ENCODE assay signal across 8 cellular contexts in the genomic region with DNA sequence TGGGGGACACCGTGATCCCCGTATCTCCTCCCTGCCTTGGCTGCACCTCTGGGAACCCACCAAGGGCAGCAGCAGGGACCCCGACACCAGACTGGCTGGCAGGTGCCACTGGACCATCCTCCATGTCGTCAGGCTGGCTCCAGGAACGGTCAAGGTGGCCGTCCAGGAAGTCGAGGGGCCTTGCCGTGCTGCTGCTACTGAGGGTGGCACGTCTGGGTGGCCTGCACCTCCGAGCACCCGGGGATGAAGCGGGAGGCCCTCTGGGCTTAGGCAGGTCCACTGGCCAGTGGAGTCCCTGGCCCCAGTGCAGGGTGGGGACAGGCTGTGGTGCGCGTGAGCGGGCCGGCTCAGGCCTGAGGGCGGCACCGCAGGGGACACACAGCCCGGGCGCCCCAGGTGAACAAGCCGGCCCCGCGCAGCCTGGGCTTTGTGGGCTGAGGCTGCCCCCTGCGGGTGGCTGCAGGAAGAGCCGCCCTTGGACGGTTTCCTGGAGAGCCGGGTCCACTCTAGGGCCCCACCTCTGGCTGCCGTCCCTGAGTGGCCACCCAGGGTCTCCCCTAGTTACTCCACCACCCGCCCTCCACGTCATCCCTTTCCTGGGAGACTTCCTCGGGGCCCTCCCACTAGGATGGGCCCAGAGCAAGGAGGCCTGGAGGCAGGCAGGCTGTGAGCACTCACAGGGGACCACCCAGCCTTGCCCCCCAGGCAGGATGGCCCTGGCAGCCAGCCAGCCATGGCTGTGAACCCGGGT. TPM values are rescaled to one million over a fixed set of nuclear protein-coding genes. Genes with fewer than 3 reads are reported as not detected.
DNase-seq lines count a peak whose midpoint lies in the region; ATAC-seq, FAIRE-seq and TF ChIP-seq lines count a peak whose summit lies in the region.

No MANE protein-coding gene starts in this region.

- peak; percentile 85 to 88 for TF ChIP-seq RAD21 in liver (IDR thresholded peaks at IDR 0.05)

- 48% methylated on average over 32 of the region's 32 CpGs for WGBS in liver

- no peak overlapping the region for H3K27ac ChIP-seq in liver (ENCODE audit: low read depth in 1 of 2, low read length in 2 of 2)

- no peak overlapping the region for H3K27ac Mint-ChIP-seq in chondrocyte (ENCODE audit: unreplicated experiment)

- ATAC-seq in HG03442 (IDR thresholded peaks at IDR 0.05; ENCODE audit: unreplicated experiment), result no peak

- no peaks in the 10 kb centered on the region for H3K27me3 Mint-ChIP-seq in chondrocyte (ENCODE audit: low read depth)

- H3K4me3 Mint-ChIP-seq in chondrocyte (ENCODE audit: unreplicated experiment), result no peak overlapping the region

- H3K4me1 Mint-ChIP-seq in chondrocyte (ENCODE audit: low read depth), result no peaks in the 10 kb centered on the region

- H3K9ac ChIP-seq in liver (ENCODE audit: low read depth in 1 of 2, low read length in 2 of 2), result no peak overlapping the region

- H3K4me3 ChIP-seq in liver (ENCODE audit: low read depth in 1 of 3, low read length in 3 of 3), result no peak overlapping the region

- H3K9me3 Mint-ChIP-seq in chondrocyte (ENCODE audit: low read depth), result no peaks in the 10 kb centered on the region

- no peaks in the 10 kb centered on the region for H3K27me3 ChIP-seq in liver (ENCODE audit: control insufficient read depth in 4 of 4, insufficient read depth in 4 of 4, low read length in 3 of 4)

- no peak for FAIRE-seq in D721Med (lab: Jason Lieb, UNC)

- peaks cover 0 to 25% (median 12%) of the 10 kb centered on the region in 4 donors for H3K36me3 ChIP-seq in liver (ENCODE audit: control insufficient read depth in 4 of 4, insufficient read depth in 3 of 4, low read depth in 1 of 4, low read length in 3 of 4)

- peaks cover 1% of the 10 kb centered on the region for H3K36me3 Mint-ChIP-seq in chondrocyte (ENCODE audit: low read depth)

- TF ChIP-seq CTCF in D721Med (IDR thresholded peaks at IDR 0.05; ENCODE audit: insufficient read depth, missing control alignments) (peak; percentile 69), chondrocyte (IDR thresholded peaks at IDR 0.05) (peak; percentile 93), liver (IDR thresholded peaks at IDR 0.05; ENCODE audit: low read depth, low read length, missing input control) (peak; percentile 74)

- peaks cover 7 to 33% (median 11%) of the 10 kb centered on the region in 4 donors for H3K4me1 ChIP-seq in liver (ENCODE audit: control insufficient read depth in 4 of 4, insufficient read depth in 4 of 4, low read length in 3 of 4)

- DNase-seq in D721Med (ENCODE audit: insufficient read length, low spot score), result no peak
- peak; percentile 99 for DNase-seq in HuH-7 (ENCODE audit: low spot score)
- DNase-seq in activated CD4-positive, alpha-beta T cell treated with anti-CD3 and anti-CD28 coated beads for 24 hours (ENCODE audit: low read depth in 2 of 2), result peak; percentile 54
- DNase-seq in chondrocyte (ENCODE audit: low spot score), result no peak
- peak; percentile 15 to 31 for DNase-seq in stimulated activated CD8-positive, alpha-beta memory T cell treated with anti-CD3 and anti-CD28 coated beads, Interleukin-15, amount 100 ng/mL, for 48 hours (ENCODE audit: low read depth in 2 of 2)
- no peak for DNase-seq in NCI-H2171 (lab: John Stamatoyannopoulos, UW)

- no peaks in the 10 kb centered on the region for H3K9me3 ChIP-seq in liver (ENCODE audit: control insufficient read depth in 4 of 4, low read length in 3 of 4)

TF ChIP-seq in liver, 16 proteins besides CTCF, POLR2A, EP300 and RAD21:
- TF ChIP-seq, protein P1, sequence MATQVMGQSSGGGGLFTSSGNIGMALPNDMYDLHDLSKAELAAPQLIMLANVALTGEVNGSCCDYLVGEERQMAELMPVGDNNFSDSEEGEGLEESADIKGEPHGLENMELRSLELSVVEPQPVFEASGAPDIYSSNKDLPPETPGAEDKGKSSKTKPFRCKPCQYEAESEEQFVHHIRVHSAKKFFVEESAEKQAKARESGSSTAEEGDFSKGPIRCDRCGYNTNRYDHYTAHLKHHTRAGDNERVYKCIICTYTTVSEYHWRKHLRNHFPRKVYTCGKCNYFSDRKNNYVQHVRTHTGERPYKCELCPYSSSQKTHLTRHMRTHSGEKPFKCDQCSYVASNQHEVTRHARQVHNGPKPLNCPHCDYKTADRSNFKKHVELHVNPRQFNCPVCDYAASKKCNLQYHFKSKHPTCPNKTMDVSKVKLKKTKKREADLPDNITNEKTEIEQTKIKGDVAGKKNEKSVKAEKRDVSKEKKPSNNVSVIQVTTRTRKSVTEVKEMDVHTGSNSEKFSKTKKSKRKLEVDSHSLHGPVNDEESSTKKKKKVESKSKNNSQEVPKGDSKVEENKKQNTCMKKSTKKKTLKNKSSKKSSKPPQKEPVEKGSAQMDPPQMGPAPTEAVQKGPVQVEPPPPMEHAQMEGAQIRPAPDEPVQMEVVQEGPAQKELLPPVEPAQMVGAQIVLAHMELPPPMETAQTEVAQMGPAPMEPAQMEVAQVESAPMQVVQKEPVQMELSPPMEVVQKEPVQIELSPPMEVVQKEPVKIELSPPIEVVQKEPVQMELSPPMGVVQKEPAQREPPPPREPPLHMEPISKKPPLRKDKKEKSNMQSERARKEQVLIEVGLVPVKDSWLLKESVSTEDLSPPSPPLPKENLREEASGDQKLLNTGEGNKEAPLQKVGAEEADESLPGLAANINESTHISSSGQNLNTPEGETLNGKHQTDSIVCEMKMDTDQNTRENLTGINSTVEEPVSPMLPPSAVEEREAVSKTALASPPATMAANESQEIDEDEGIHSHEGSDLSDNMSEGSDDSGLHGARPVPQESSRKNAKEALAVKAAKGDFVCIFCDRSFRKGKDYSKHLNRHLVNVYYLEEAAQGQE (IDR thresholded peaks at IDR 0.05), result no peak
- TF ChIP-seq HNF4G (IDR thresholded peaks at IDR 0.05), result no peak
- TF ChIP-seq FOXA1 (IDR thresholded peaks at IDR 0.05), result no peak
- TF ChIP-seq NR2F2 (IDR thresholded peaks at IDR 0.05), result no peak
- no peak for TF ChIP-seq EGR1 (IDR thresholded peaks at IDR 0.05; ENCODE audit: low read depth in 2 of 2)

RNA-seq across cellular contexts. Expression of a gene that starts 42.8 kb away (rescaled TPM):
- total RNA-seq in chondrocyte (32.1 to 38.4 TPM (median 36.7 TPM) in 3 replicates), liver (10 to 100 TPM; 10.2 to 10.3 TPM)
- 10 to 100 TPM; 10.7 to 10.9 TPM for polyA plus RNA-seq in liver

Comparison
In these comparisons a context has a peak if more than half of its experiments do, and no peak if none do; other contexts are left out.
1. DNase-seq: peak in HuH-7 (single experiment), activated CD4-positive, alpha-beta T cell treated with anti-CD3 and anti-CD28 coated beads for 24 hours (2 of 2) and stimulated activated CD8-positive, alpha-beta memory T cell treated with anti-CD3 and anti-CD28 coated beads, Interleukin-15, amount 100 ng/mL, for 48 hours (2 of 2); none in D721Med (single experiment), chondrocyte (single experiment) and NCI-H2171 (single experiment).
2. Peak in every context shown above with its lines, with median percentiles within 50 percentile points of each other: CTCF ChIP-seq.